In the genomic region with DNA sequence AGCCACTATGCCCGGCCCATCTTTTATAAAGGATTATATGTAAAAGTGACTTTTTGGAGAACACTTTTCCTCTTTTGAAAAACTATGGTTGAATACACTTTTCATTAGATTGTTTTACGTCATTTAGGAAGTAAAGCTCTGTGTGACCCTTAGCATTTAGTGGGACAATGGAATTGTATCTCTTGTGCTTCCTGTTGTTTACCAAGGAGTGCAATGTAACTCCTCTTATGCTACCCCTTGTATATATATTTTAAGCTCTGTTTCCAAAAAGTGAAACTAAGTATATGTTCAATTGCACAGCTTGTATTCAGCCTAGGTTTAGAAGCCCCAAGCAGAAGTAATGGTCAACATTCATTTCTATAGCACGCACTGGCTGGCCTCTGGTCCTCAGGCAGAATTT, we compare ENCODE assay signal across 27 cellular contexts.
"Had no signal": no experiment of that assay in that cellular context is flagged by ENCODE, and none has a peak within 500 bp of the region (broad histone marks: within the 10 kb centered on the region; RNA-seq: fewer than 3 reads in every experiment).

No MANE protein-coding gene starts in this region.

- H3K4me1 ChIP-seq: suprapubic skin, testis, tibial artery, tibial nerve, transverse colon, upper lobe of left lung, upper lobe of right lung, uterus, vagina had no signal

- ATAC-seq: stimulated activated effector memory CD8-positive, alpha-beta T cell treated with anti-CD3 and anti-CD28 coated beads, Interleukin-12 subunit alpha, Interleukin-12 subunit beta, amount 100 ng/mL, for 72 hours; stimulated activated memory B cell treated with anti-CD40 and anti-IgM and Interleukin-4, amounts not matched to agents 10 μg/mL and 1 μg/mL and 100 μg/mL, for 72 hours; stimulated activated naive B cell treated with anti-CD40 and anti-IgM and Interleukin-4, amounts not matched to agents 10 μg/mL and 1 μg/mL and 100 μg/mL, for 72 hours; stimulated activated naive CD8-positive, alpha-beta T cell treated with anti-CD3 and anti-CD28 coated beads, Interleukin-15, amount 100 ng/mL, for 72 hours; stimulated activated naive CD8-positive, alpha-beta T cell treated with anti-CD3 and anti-CD28 coated beads, Interleukin-15, Interleukin-2, amounts not matched to agents 100 U/mL and 50 U/mL, for 24 hours; upper lobe of right lung had no signal

- H3K36me3 ChIP-seq: stomach, suprapubic skin, thoracic aorta, thyroid gland, tibial artery, tibial nerve, transverse colon, upper lobe of left lung, upper lobe of right lung, uterus, vagina had no signal

- FAIRE-seq: urothelium cell line had no signal

- DNase-seq: stimulated activated CD4-positive, alpha-beta T cell treated with anti-CD3 and anti-CD28 coated beads, Interleukin-2, amount 100 ng/mL, for 48 hours; stimulated activated CD4-positive, alpha-beta T cell treated with anti-CD3 and anti-CD28 coated beads, Interleukin-4, amount 100 ng/mL, for 1 hour; stimulated activated CD4-positive, alpha-beta T cell treated with anti-CD3 and anti-CD28 coated beads, Interleukin-4, amount 100 ng/mL, for 24 hours; stimulated activated CD4-positive, alpha-beta T cell treated with anti-CD3 and anti-CD28 coated beads, Interleukin-4, amount 100 ng/mL, for 4 hours; stimulated activated CD8-positive, alpha-beta memory T cell treated with anti-CD3 and anti-CD28 coated beads, Interleukin-4, amount 100 ng/mL, for 48 hours; stimulated activated naive B cell treated with anti-CD40 and anti-IgM and Interleukin-4, amounts not matched to agents 10 μg/mL and 1 μg/mL and 100 μg/mL, for 72 hours; stimulated activated naive CD4-positive, alpha-beta T cell; stimulated activated naive CD4-positive, alpha-beta T cell treated with Interleukin-2 at 50 U/mL for 16 hours; stimulated activated naive CD8-positive, alpha-beta T cell treated with anti-CD3 and anti-CD28 coated beads, Interleukin-15, amount 100 ng/mL, for 72 hours; stimulated activated naive CD8-positive, alpha-beta T cell treated with anti-CD3 and anti-CD28 coated beads, Interleukin-15, Interleukin-2, amounts not matched to agents 100 U/mL and 50 U/mL, for 24 hours; stomach; substantia nigra; testis; thyroid gland; tibial artery; transverse colon; trophoblast cell; upper lobe of right lung; uterus had no signal

- H3K9me3 ChIP-seq: stomach, testis, thoracic aorta, thyroid gland, tibial artery, tibial nerve, transverse colon, upper lobe of left lung, upper lobe of right lung, uterus, vagina had no signal

- H3K27ac ChIP-seq: stomach, suprapubic skin, testis, thoracic aorta, thyroid gland, tibial artery, tibial nerve, transverse colon, upper lobe of left lung, upper lobe of right lung, uterus, vagina had no signal

- H3K27me3 ChIP-seq: stomach, suprapubic skin, testis, thyroid gland, tibial artery, tibial nerve, transverse colon, upper lobe of left lung, upper lobe of right lung, uterus, vagina had no signal

- H3K4me3 ChIP-seq: stomach, suprapubic skin, testis, thoracic aorta, thyroid gland, tibial artery, tibial nerve, transverse colon, upper lobe of left lung, upper lobe of right lung, uterus, vagina had no signal
